ENCODE assay signal across 8 cellular contexts in genomic region chr9:113511856-113512761, GRCh38. TPM values are rescaled to one million over a fixed set of nuclear protein-coding genes. Genes with fewer than 3 reads are reported as not detected.
DNase-seq lines count a peak whose midpoint lies in the region; ATAC-seq, FAIRE-seq and TF ChIP-seq lines count a peak whose summit lies in the region.

No MANE protein-coding gene starts in this region.

- peak overlapping the region; percentile 42 for H3K4me3 ChIP-seq in naive thymus-derived CD4-positive, alpha-beta T cell (ENCODE audit: low read length)

- peaks cover 66% of the 10 kb centered on the region for H3K4me1 Mint-ChIP-seq in activated T-cell treated with anti-CD3 and anti-CD28 coated beads, Interleukin-2, amount 50 U/mL, for 4 hours (ENCODE audit: low read depth)
- peaks cover 41 to 69% (median 60%) of the 10 kb centered on the region in 7 donors for H3K4me1 Mint-ChIP-seq in naive thymus-derived CD4-positive, alpha-beta T cell
- H3K4me1 Mint-ChIP-seq in type B pancreatic cell (ENCODE audit: unreplicated experiment) = peaks cover 32% of the 10 kb centered on the region

- POLR2A ChIA-PET in naive thymus-derived CD4-positive, alpha-beta T cell (lab: Charles Lee) = interaction anchor here (0.7 to 3.7 kb wide), 5 partner anchors 11 to 109 kb away, joined by 3 to 23 read pairs (median 6); partner anchors contain the start of genes C9orf43 and POLE3

- H3K36me3 Mint-ChIP-seq in activated T-cell treated with anti-CD3 and anti-CD28 coated beads, Interleukin-2, amount 50 U/mL, for 4 hours (ENCODE audit: insufficient read depth) = no peaks in the 10 kb centered on the region
- no peaks in the 10 kb centered on the region for H3K36me3 Mint-ChIP-seq in naive thymus-derived CD4-positive, alpha-beta T cell
- no peaks in the 10 kb centered on the region for H3K36me3 Mint-ChIP-seq in type B pancreatic cell

- no peaks in the 10 kb centered on the region for H3K27me3 ChIP-seq in naive thymus-derived CD4-positive, alpha-beta T cell (ENCODE audit: control insufficient read depth in 2 of 2, insufficient read depth in 2 of 2, low read length in 2 of 2)

- H3K27ac Mint-ChIP-seq in naive thymus-derived CD4-positive, alpha-beta T cell = peak overlapping the region; percentile 85 to 97 (median 94)
- H3K27ac Mint-ChIP-seq in type B pancreatic cell = no peak overlapping the region

- H3K27me3 Mint-ChIP-seq in activated T-cell treated with anti-CD3 and anti-CD28 coated beads, Interleukin-2, amount 50 U/mL, for 4 hours (ENCODE audit: low read depth) = no peaks in the 10 kb centered on the region
- H3K27me3 Mint-ChIP-seq in naive thymus-derived CD4-positive, alpha-beta T cell = no peaks in the 10 kb centered on the region
- H3K27me3 Mint-ChIP-seq in type B pancreatic cell = peaks cover 6% of the 10 kb centered on the region

- H3K9me3 Mint-ChIP-seq in activated T-cell treated with anti-CD3 and anti-CD28 coated beads, Interleukin-2, amount 50 U/mL, for 4 hours = no peaks in the 10 kb centered on the region
- no peaks in the 10 kb centered on the region for H3K9me3 Mint-ChIP-seq in naive thymus-derived CD4-positive, alpha-beta T cell
- H3K9me3 Mint-ChIP-seq in type B pancreatic cell = no peaks in the 10 kb centered on the region

- peak overlapping the region; percentile 62 for H3K4me3 Mint-ChIP-seq in activated T-cell treated with anti-CD3 and anti-CD28 coated beads, Interleukin-2, amount 50 U/mL, for 4 hours
- H3K4me3 Mint-ChIP-seq in naive thymus-derived CD4-positive, alpha-beta T cell = peak overlapping the region; percentile 72 to 88 (median 84)
- H3K4me3 Mint-ChIP-seq in type B pancreatic cell = no peak overlapping the region

- intact Hi-C loops in naive thymus-derived CD4-positive, alpha-beta T cell (cut with micrococcal nuclease) = loop anchor here (1.0 to 5.0 kb wide), 7 partner anchors 8 to 237 kb away; partner anchors contain the start of genes C9orf43 (in 1 of the 2), CDC26 (in 1 of the 2), POLE3 (in 1 of the 2) and PRPF4 (in 1 of the 2)

- DNase-seq in D721Med (ENCODE audit: insufficient read length, low spot score) (peak; percentile 98), NCI-H226 (peak; percentile 56), LoVo (ENCODE audit: low spot score) (no peak), germinal center (ENCODE audit: low spot score) (no peak), type B pancreatic cell (ENCODE audit: extremely low spot score, unreplicated experiment) (no peak)
- peak; percentile 65 for DNase-seq in activated T-cell treated with anti-CD3 and anti-CD28 coated beads, Interleukin-2, amount 50 U/mL, for 4 hours
- peak; percentile 17 to 82 (median 40) for DNase-seq in naive thymus-derived CD4-positive, alpha-beta T cell

- peak; percentile 39 for ATAC-seq in GM21717 (IDR thresholded peaks at IDR 0.05; ENCODE audit: unreplicated experiment)
- ATAC-seq in activated T-cell treated with anti-CD3 and anti-CD28 coated beads, Interleukin-2, amount 50 U/mL, for 4 hours = peak; percentile 78 to 79
- ATAC-seq in naive thymus-derived CD4-positive, alpha-beta T cell = peak; percentile 74

- no peaks in the 10 kb centered on the region for H3K9me3 ChIP-seq in naive thymus-derived CD4-positive, alpha-beta T cell (ENCODE audit: control insufficient read depth in 2 of 3, low read length in 3 of 3)

- no peaks in the 10 kb centered on the region for H3K36me3 ChIP-seq in naive thymus-derived CD4-positive, alpha-beta T cell (ENCODE audit: control insufficient read depth in 2 of 3, insufficient read depth in 3 of 3, low read length in 3 of 3)

- no peak for TF ChIP-seq CTCF in D721Med (IDR thresholded peaks at IDR 0.05; ENCODE audit: insufficient read depth, missing control alignments)
- TF ChIP-seq CTCF in type B pancreatic cell (conservative IDR thresholded peaks at IDR 0.05) = no peak

- FAIRE-seq in D721Med (lab: Jason Lieb, UNC) = peak; percentile 80

- H3K27ac ChIP-seq in naive thymus-derived CD4-positive, alpha-beta T cell (ENCODE audit: low read depth, low read length) = peak overlapping the region; percentile 64

- CTCF ChIA-PET in naive thymus-derived CD4-positive, alpha-beta T cell (lab: Charles Lee) = interaction anchor here (1.4 to 2.0 kb wide), 5 partner anchors 12 to 237 kb away, joined by 3 to 11 read pairs (median 4); no protein-coding TSS in a partner anchor

- peaks cover 43 to 57% of the 10 kb centered on the region in 2 donors for H3K4me1 ChIP-seq in naive thymus-derived CD4-positive, alpha-beta T cell (ENCODE audit: control insufficient read depth in 2 of 2, insufficient read depth in 2 of 2, low read length in 2 of 2)

RNA-seq across cellular contexts. Expression of gene RGS3, which starts 48.6 kb away (rescaled TPM):
- total RNA-seq in activated T-cell treated with anti-CD3 and anti-CD28 coated beads, Interleukin-2, amount 50 U/mL, for 4 hours = 10 to 100 TPM; 51.4 to 65.9 (median 63.5) TPM
- total RNA-seq in naive thymus-derived CD4-positive, alpha-beta T cell = 10 to 100 TPM in 3 of 5 experiments, 1 to 10 TPM in 2; 5.8 to 43.4 (median 12.6) TPM
- 10 to 100 TPM in 1 of 2 donors, 1 to 10 TPM in 1; 4.9 to 11.6 TPM for polyA plus RNA-seq in naive thymus-derived CD4-positive, alpha-beta T cell
- 9.6 and 29.9 TPM in 2 replicates for total RNA-seq in type B pancreatic cell (ENCODE audit: low replicate concordance)

Comparison
In these comparisons a context has a peak if more than half of its experiments do, and no peak if none do; other contexts are left out.
1. DNase-seq: peak in D721Med (single experiment), NCI-H226 (single experiment), activated T-cell treated with anti-CD3 and anti-CD28 coated beads, Interleukin-2, amount 50 U/mL, for 4 hours (single experiment) and naive thymus-derived CD4-positive, alpha-beta T cell (9 of 9); none in LoVo (single experiment), germinal center (single experiment) and type B pancreatic cell (single experiment).
2. Peak in every context shown above with its lines, with median percentiles within 50 percentile points of each other: ATAC-seq.